ENCODE assay signal across 1 cellular context in the genomic region with DNA sequence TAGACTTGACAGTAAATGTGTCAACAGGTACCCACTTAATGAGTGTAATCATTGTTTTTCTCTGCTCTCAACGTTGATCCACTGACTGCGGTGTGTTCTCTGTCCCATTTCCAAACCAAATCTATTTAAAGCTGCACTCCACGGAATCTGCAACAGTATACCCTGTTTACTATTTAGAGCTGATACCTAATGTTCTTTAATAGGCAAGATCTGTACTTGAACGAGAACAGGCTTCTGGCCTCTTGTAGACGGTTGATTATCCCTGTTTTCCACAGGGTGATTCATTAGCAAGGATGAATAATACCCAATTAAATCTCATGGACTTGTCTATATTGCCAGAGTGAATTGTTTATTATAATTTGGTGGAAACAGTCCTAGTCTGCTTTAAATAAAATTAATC.
TF ChIP-seq lines count a peak whose summit lies in the region.

No MANE protein-coding gene starts in this region.

TF ChIP-seq in GM23338, 12 proteins besides CTCF, POLR2A, EP300 and RAD21 (continued from another document):
- TF ChIP-seq, protein P1, sequence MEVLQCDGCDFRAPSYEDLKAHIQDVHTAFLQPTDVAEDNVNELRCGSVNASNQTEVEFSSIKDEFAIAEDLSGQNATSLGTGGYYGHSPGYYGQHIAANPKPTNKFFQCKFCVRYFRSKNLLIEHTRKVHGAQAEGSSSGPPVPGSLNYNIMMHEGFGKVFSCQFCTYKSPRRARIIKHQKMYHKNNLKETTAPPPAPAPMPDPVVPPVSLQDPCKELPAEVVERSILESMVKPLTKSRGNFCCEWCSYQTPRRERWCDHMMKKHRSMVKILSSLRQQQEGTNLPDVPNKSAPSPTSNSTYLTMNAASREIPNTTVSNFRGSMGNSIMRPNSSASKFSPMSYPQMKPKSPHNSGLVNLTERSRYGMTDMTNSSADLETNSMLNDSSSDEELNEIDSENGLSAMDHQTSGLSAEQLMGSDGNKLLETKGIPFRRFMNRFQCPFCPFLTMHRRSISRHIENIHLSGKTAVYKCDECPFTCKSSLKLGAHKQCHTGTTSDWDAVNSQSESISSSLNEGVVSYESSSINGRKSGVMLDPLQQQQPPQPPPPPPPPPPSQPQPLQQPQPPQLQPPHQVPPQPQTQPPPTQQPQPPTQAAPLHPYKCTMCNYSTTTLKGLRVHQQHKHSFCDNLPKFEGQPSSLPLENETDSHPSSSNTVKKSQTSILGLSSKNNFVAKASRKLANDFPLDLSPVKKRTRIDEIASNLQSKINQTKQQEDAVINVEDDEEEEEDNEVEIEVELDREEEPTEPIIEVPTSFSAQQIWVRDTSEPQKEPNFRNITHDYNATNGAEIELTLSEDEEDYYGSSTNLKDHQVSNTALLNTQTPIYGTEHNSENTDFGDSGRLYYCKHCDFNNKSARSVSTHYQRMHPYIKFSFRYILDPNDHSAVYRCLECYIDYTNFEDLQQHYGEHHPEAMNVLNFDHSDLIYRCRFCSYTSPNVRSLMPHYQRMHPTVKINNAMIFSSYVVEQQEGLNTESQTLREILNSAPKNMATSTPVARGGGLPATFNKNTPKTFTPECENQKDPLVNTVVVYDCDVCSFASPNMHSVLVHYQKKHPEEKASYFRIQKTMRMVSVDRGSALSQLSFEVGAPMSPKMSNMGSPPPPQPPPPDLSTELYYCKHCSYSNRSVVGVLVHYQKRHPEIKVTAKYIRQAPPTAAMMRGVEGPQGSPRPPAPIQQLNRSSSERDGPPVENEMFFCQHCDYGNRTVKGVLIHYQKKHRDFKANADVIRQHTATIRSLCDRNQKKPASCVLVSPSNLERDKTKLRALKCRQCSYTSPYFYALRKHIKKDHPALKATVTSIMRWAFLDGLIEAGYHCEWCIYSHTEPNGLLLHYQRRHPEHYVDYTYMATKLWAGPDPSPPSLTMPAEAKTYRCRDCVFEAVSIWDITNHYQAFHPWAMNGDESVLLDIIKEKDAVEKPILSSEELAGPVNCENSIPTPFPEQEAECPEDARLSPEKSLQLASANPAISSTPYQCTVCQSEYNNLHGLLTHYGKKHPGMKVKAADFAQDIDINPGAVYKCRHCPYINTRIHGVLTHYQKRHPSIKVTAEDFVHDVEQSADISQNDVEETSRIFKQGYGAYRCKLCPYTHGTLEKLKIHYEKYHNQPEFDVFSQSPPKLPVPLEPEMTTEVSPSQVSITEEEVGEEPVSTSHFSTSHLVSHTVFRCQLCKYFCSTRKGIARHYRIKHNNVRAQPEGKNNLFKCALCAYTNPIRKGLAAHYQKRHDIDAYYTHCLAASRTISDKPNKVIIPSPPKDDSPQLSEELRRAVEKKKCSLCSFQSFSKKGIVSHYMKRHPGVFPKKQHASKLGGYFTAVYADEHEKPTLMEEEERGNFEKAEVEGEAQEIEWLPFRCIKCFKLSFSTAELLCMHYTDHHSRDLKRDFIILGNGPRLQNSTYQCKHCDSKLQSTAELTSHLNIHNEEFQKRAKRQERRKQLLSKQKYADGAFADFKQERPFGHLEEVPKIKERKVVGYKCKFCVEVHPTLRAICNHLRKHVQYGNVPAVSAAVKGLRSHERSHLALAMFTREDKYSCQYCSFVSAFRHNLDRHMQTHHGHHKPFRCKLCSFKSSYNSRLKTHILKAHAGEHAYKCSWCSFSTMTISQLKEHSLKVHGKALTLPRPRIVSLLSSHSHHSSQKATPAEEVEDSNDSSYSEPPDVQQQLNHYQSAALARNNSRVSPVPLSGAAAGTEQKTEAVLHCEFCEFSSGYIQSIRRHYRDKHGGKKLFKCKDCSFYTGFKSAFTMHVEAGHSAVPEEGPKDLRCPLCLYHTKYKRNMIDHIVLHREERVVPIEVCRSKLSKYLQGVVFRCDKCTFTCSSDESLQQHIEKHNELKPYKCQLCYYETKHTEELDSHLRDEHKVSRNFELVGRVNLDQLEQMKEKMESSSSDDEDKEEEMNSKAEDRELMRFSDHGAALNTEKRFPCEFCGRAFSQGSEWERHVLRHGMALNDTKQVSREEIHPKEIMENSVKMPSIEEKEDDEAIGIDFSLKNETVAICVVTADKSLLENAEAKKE (CRISPR knock-in tag; IDR thresholded peaks at IDR 0.05), result no peak
- TF ChIP-seq POLR2AphosphoS5 (IDR thresholded peaks at IDR 0.05; ENCODE audit: low read depth) (no peak), EZH2 (IDR thresholded peaks at IDR 0.05; ENCODE audit: low read depth, unreplicated experiment) (no peak), ZNF114 (CRISPR knock-in tag; IDR thresholded peaks at IDR 0.05) (no peak), ETS1 (IDR thresholded peaks at IDR 0.05) (no peak), ZNF331 (CRISPR knock-in tag; IDR thresholded peaks at IDR 0.05; ENCODE audit: low read depth) (no peak), STAT1 (IDR thresholded peaks at IDR 0.05; ENCODE audit: unreplicated experiment) (no peak), EZH2phosphoT487 (IDR thresholded peaks at IDR 0.05; ENCODE audit: unreplicated experiment) (no peak), JUNB (IDR thresholded peaks at IDR 0.05; ENCODE audit: unreplicated experiment) (no peak)
- TF ChIP-seq, protein P2, sequence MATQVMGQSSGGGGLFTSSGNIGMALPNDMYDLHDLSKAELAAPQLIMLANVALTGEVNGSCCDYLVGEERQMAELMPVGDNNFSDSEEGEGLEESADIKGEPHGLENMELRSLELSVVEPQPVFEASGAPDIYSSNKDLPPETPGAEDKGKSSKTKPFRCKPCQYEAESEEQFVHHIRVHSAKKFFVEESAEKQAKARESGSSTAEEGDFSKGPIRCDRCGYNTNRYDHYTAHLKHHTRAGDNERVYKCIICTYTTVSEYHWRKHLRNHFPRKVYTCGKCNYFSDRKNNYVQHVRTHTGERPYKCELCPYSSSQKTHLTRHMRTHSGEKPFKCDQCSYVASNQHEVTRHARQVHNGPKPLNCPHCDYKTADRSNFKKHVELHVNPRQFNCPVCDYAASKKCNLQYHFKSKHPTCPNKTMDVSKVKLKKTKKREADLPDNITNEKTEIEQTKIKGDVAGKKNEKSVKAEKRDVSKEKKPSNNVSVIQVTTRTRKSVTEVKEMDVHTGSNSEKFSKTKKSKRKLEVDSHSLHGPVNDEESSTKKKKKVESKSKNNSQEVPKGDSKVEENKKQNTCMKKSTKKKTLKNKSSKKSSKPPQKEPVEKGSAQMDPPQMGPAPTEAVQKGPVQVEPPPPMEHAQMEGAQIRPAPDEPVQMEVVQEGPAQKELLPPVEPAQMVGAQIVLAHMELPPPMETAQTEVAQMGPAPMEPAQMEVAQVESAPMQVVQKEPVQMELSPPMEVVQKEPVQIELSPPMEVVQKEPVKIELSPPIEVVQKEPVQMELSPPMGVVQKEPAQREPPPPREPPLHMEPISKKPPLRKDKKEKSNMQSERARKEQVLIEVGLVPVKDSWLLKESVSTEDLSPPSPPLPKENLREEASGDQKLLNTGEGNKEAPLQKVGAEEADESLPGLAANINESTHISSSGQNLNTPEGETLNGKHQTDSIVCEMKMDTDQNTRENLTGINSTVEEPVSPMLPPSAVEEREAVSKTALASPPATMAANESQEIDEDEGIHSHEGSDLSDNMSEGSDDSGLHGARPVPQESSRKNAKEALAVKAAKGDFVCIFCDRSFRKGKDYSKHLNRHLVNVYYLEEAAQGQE (IDR thresholded peaks at IDR 0.05; ENCODE audit: unreplicated experiment), result no peak
